7 cellular contexts compared by ENCODE assay signal in the genomic region with DNA sequence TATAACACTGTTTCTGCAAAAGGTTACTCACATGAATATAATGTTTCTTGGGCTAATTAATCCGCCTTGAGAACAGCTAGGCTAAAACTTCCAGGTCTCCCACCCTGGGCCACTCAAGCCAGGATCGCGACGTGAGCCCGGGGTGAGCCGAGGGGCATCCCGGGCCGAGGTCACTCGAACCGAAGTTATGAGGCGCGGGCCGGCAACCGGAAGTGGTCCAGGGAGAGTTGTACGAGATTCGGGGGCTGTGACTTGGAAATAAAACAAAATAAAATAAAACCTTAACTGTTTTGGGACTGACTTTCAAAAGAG. TPM values are rescaled to one million over a fixed set of nuclear protein-coding genes. Genes with fewer than 3 reads are reported as not detected.
DNase-seq lines count a peak whose midpoint lies in the region; ATAC-seq and TF ChIP-seq lines count a peak whose summit lies in the region.

No MANE protein-coding gene starts in this region.

- no peaks in the 10 kb centered on the region for H3K27me3 ChIP-seq in gastroesophageal sphincter
- H3K27me3 ChIP-seq in rectal smooth muscle tissue (ENCODE audit: control insufficient read depth, insufficient read depth, low read length), result no peaks in the 10 kb centered on the region

- peak overlapping the region; percentile 49 for H3K9ac ChIP-seq in rectal smooth muscle tissue (ENCODE audit: low read length)

- TF ChIP-seq POLR2A in gastroesophageal sphincter (IDR thresholded peaks at IDR 0.05), result no peak

- no peak for DNase-seq in NCI-H1694 treated with DMSO at 0.1 percent for 48 hours (lab: John Stamatoyannopoulos, UW)
- no peak for DNase-seq in T-helper 9 cell

- no peak for TF ChIP-seq CTCF in gastroesophageal sphincter (IDR thresholded peaks at IDR 0.05)

- H3K36me3 ChIP-seq in gastroesophageal sphincter (peaks cover 0 to 5% of the 10 kb centered on the region in 2 donors), rectal smooth muscle tissue (ENCODE audit: control insufficient read depth, insufficient read depth, low read length) (no peaks in the 10 kb centered on the region)

- peaks cover 0 to 53% (median 0%) of the 10 kb centered on the region in 3 donors for H3K4me1 ChIP-seq in gastroesophageal sphincter
- H3K4me1 ChIP-seq in rectal smooth muscle tissue (ENCODE audit: control insufficient read depth, insufficient read depth, low read length), result no peaks in the 10 kb centered on the region

- peak overlapping the region; percentile 64 to 99 for H3K4me3 ChIP-seq in gastroesophageal sphincter
- peak overlapping the region; percentile 67 for H3K4me3 ChIP-seq in rectal smooth muscle tissue (ENCODE audit: low read length)

- H3K27ac ChIP-seq in gastroesophageal sphincter (peak overlapping the region; percentile 74 to 99 (median 90)), rectal smooth muscle tissue (ENCODE audit: low read depth, low read length) (peak overlapping the region; percentile 76)

- peak; percentile 25 for ATAC-seq in GM18909 (IDR thresholded peaks at IDR 0.05; ENCODE audit: poor library complexity, unreplicated experiment)
- ATAC-seq in HG02870 (IDR thresholded peaks at IDR 0.05; ENCODE audit: unreplicated experiment), result peak; percentile 25
- peak; percentile 11; the same call in 2 of the 3 replicates for ATAC-seq in SK-N-SH treated with all-trans-retinoic acid at 6 μM for 48 hours
- peak; percentile 19 for ATAC-seq in gastroesophageal sphincter

- no peaks in the 10 kb centered on the region for H3K9me3 ChIP-seq in gastroesophageal sphincter

- no CpG with 5 or more reads among the region's 16 CpGs for WGBS in gastroesophageal sphincter (ENCODE audit: low coverage in 1 of 2), 2 donors

- TF ChIP-seq EP300 in gastroesophageal sphincter (IDR thresholded peaks at IDR 0.05), result no peak

TF ChIP-seq in SK-N-SH treated with all-trans-retinoic acid at 6 μM for 48 hours, 23 proteins besides CTCF, POLR2A, EP300 and RAD21:
- TF ChIP-seq ZFP3 (CRISPR knock-in tag; IDR thresholded peaks at IDR 0.05), result no peak
- TF ChIP-seq TOX (CRISPR knock-in tag; IDR thresholded peaks at IDR 0.05; ENCODE audit: borderline replicate concordance), result no peak
- TF ChIP-seq, protein P1, sequence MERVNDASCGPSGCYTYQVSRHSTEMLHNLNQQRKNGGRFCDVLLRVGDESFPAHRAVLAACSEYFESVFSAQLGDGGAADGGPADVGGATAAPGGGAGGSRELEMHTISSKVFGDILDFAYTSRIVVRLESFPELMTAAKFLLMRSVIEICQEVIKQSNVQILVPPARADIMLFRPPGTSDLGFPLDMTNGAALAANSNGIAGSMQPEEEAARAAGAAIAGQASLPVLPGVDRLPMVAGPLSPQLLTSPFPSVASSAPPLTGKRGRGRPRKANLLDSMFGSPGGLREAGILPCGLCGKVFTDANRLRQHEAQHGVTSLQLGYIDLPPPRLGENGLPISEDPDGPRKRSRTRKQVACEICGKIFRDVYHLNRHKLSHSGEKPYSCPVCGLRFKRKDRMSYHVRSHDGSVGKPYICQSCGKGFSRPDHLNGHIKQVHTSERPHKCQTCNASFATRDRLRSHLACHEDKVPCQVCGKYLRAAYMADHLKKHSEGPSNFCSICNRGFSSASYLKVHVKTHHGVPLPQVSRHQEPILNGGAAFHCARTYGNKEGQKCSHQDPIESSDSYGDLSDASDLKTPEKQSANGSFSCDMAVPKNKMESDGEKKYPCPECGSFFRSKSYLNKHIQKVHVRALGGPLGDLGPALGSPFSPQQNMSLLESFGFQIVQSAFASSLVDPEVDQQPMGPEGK (CRISPR knock-in tag; IDR thresholded peaks at IDR 0.05; ENCODE audit: borderline replicate concordance), result no peak
- no peak for TF ChIP-seq CSDC2 (CRISPR knock-in tag; IDR thresholded peaks at IDR 0.05)
- TF ChIP-seq, protein P2, sequence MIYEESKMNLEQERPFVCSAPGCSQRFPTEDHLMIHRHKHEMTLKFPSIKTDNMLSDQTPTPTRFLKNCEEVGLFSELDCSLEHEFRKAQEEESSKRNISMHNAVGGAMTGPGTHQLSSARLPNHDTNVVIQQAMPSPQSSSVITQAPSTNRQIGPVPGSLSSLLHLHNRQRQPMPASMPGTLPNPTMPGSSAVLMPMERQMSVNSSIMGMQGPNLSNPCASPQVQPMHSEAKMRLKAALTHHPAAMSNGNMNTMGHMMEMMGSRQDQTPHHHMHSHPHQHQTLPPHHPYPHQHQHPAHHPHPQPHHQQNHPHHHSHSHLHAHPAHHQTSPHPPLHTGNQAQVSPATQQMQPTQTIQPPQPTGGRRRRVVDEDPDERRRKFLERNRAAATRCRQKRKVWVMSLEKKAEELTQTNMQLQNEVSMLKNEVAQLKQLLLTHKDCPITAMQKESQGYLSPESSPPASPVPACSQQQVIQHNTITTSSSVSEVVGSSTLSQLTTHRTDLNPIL (CRISPR knock-in tag; IDR thresholded peaks at IDR 0.05; ENCODE audit: low read depth), result no peak
- TF ChIP-seq ZNF70 (CRISPR knock-in tag; IDR thresholded peaks at IDR 0.05), result no peak
- TF ChIP-seq, protein P3, sequence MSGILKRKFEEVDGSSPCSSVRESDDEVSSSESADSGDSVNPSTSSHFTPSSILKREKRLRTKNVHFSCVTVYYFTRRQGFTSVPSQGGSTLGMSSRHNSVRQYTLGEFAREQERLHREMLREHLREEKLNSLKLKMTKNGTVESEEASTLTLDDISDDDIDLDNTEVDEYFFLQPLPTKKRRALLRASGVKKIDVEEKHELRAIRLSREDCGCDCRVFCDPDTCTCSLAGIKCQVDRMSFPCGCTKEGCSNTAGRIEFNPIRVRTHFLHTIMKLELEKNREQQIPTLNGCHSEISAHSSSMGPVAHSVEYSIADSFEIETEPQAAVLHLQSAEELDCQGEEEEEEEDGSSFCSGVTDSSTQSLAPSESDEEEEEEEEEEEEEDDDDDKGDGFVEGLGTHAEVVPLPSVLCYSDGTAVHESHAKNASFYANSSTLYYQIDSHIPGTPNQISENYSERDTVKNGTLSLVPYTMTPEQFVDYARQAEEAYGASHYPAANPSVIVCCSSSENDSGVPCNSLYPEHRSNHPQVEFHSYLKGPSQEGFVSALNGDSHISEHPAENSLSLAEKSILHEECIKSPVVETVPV (CRISPR knock-in tag; IDR thresholded peaks at IDR 0.05), result no peak
- no peak for TF ChIP-seq OSR1 (CRISPR knock-in tag; IDR thresholded peaks at IDR 0.05)
- TF ChIP-seq ZFP30 (CRISPR knock-in tag; IDR thresholded peaks at IDR 0.05), result no peak
- no peak for TF ChIP-seq ZNF8 (CRISPR knock-in tag; IDR thresholded peaks at IDR 0.05)
TF ChIP-seq in SK-N-SH treated with all-trans-retinoic acid at 6 μM for 48 hours: peak in this region for 0.

RNA-seq across cellular contexts. Expression of a gene that starts 0.3 kb away (rescaled TPM):
- total RNA-seq in gastroesophageal sphincter, result 10 to 100 TPM; 21.0 to 33.0 (median 23.6) TPM

RNA-seq across cellular contexts. Expression of a gene that starts 0.3 kb away (rescaled TPM):
- 1 to 10 TPM; 1.4 to 4.0 (median 1.9) TPM for total RNA-seq in gastroesophageal sphincter

RNA-seq across cellular contexts. Expression of a gene that starts 0.7 kb away (rescaled TPM):
- total RNA-seq in gastroesophageal sphincter, result 10 to 100 TPM; 12.3 to 18.6 (median 15.0) TPM

RNA-seq across cellular contexts. Expression of a gene that starts 44.0 kb away (rescaled TPM):
- 10 to 100 TPM; 67.8 to 96.3 (median 87.7) TPM for total RNA-seq in gastroesophageal sphincter

RNA-seq across cellular contexts. Expression of a gene that starts 48.1 kb away (rescaled TPM):
- total RNA-seq in gastroesophageal sphincter, result 10 to 100 TPM; 12.5 to 26.5 (median 19.1) TPM
